In the genomic region with DNA sequence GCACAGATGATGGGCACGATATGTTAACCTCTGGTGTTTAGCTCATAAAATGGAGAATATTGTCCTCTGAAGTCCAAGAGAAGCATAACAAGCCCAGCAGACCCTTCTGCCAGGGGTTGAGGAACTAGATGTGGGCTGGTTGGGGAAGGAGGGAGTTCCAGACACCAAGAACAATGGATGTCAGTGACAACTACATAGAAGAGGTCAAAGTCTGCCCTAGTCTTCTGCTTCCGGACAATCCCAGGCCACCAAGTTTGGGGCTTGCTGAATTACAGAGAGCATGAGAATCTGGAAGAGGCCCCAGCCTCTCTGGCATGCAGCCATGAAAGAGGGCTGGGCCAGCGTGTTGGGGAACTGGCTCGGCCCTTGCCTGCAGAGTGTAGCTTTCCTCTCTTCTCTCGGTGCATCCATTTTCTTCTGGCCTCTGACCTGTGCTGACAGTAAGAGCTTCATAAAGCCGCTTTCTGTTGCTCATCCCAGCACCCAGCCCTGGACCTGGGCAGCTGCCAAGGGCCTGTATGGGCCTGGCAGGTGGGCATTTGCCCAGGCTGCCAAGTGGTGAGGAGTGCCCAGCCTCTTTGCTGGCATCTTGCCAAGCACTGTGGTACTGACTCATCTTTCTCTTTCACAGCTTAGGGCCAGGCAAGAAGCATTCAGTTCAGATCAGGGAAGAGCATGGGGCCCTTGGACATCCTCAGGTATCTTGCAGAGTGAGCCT, we compare ENCODE assay signal across 8 cellular contexts. TPM values are rescaled to one million over a fixed set of nuclear protein-coding genes. Genes with fewer than 3 reads are reported as not detected.
A peak's percentile ranks its signal among the peaks of the same experiment; 100 is the strongest.
DNase-seq lines count a peak whose midpoint lies in the region; ATAC-seq lines count a peak whose summit lies in the region.

No MANE protein-coding gene starts in this region.

- ATAC-seq in HG03378 (IDR thresholded peaks at IDR 0.05; ENCODE audit: unreplicated experiment) (no peak), GM19455 (IDR thresholded peaks at IDR 0.05; ENCODE audit: unreplicated experiment) (no peak)

- peak; percentile 39 for DNase-seq in activated CD4-positive, alpha-beta T cell treated with anti-CD3 and anti-CD28 coated beads for 48 hours
- DNase-seq in activated CD4-positive, alpha-beta T cell treated with anti-CD3 and anti-CD28 coated beads, Interleukin-2, amount 50 U/mL, for 4 hours: no peak
- peak; percentile 69 for DNase-seq in NCI-H510A (lab: John Stamatoyannopoulos, UW)
- peak; percentile 18 to 65 for DNase-seq in cerebellar nuclear complex (lab: John Stamatoyannopoulos, UW)
- peak; percentile 99 for DNase-seq in myocyte (ENCODE audit: low read depth)
- no peak for DNase-seq in islet precursor cell

RNA-seq across cellular contexts. Expression of a gene that starts 14.6 kb away (rescaled TPM):
- 283 and 291 TPM in 2 replicates for total RNA-seq in myocyte
- polyA plus RNA-seq in myocyte (2012): 411 TPM

RNA-seq across cellular contexts. Expression of a gene that starts 53.6 kb away (rescaled TPM):
- 1.1 and 1.2 TPM in 2 replicates for total RNA-seq in myocyte
- 7.6 TPM for polyA plus RNA-seq in myocyte (2012)

Comparison
In these comparisons a context has a peak if more than half of its experiments do, and no peak if none do; other contexts are left out.
1. DNase-seq: peak in activated CD4-positive, alpha-beta T cell treated with anti-CD3 and anti-CD28 coated beads for 48 hours (single experiment), NCI-H510A (single experiment), cerebellar nuclear complex (2 of 2) and myocyte (single experiment); none in activated CD4-positive, alpha-beta T cell treated with anti-CD3 and anti-CD28 coated beads, Interleukin-2, amount 50 U/mL, for 4 hours (0 of 2) and islet precursor cell (single experiment).